ENCODE assay signal across 19 cellular contexts in the genomic region with DNA sequence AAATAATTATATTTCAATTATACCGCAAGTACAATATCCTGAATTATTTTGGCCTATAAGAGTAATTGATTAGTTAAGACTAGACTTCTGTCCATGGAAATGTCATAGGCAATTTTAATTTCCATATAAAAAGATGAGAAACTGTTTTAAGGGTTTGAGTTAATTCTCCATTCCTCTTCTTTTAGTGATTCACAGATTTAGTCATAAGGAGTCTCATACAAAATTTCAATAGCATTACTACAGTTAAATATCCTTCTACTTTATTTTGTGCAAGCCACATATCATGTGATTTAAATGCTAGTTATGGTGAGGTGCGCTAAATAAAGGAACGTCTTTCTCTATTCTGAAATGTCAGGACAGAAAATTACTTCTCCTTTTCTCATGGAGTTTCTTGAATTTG. TPM values are rescaled to one million over a fixed set of nuclear protein-coding genes. Genes with fewer than 3 reads are reported as not detected.
DNase-seq lines count a peak whose midpoint lies in the region; ATAC-seq and TF ChIP-seq lines count a peak whose summit lies in the region.
"Had no signal": no experiment of that assay in that cellular context is flagged by ENCODE, and none has a peak within 500 bp of the region (broad histone marks: within the 10 kb centered on the region; RNA-seq: fewer than 3 reads in every experiment).

No MANE protein-coding gene starts in this region.

- DNase-seq in AG08396 (ENCODE audit: low spot score) (peak; percentile 19), NOMO-1 (lab: John Stamatoyannopoulos, UW; ENCODE audit: unreplicated experiment in 2 of 2) (peak; percentile 31 to 53), chondrocyte (ENCODE audit: low spot score) (no peak), sciatic nerve (ENCODE audit: low spot score) (no peak)
- no peak for DNase-seq in CD8-positive, alpha-beta memory T cell
- DNase-seq in activated naive CD4-positive, alpha-beta T cell treated with anti-CD3 and anti-CD28 coated beads, Interleukin-2, amount 50 U/mL, for 16 hours = no peak
- DNase-seq in activated effector memory CD4-positive, alpha-beta T cell treated with anti-CD3 and anti-CD28 coated beads, Interleukin-2, amount 50 U/mL, for 16 hours = no peak
- DNase-seq in activated CD4-positive, CD25-positive, alpha-beta regulatory T cell (lab: John Stamatoyannopoulos, UW) = no peak
- DNase-seq: brain microvascular endothelial cell; dermis blood vessel endothelial cell; KBM-7; left ventricle myocardium inferior; NCI-H1436; NCI-H226; RPMI8226; stimulated activated CD4-positive, alpha-beta T cell treated with anti-CD3 and anti-CD28 coated beads, Interleukin-4, amount 100 ng/mL, for 1 hour; testis had no signal

- POLR2A ChIA-PET in CD8-positive, alpha-beta memory T cell (lab: Charles Lee) = no interaction called here

- peaks cover 0 to 3% of the 10 kb centered on the region in 2 donors for H3K27me3 Mint-ChIP-seq in CD8-positive, alpha-beta memory T cell
- no peaks in the 10 kb centered on the region for H3K27me3 Mint-ChIP-seq in chondrocyte (ENCODE audit: low read depth)

- intact Hi-C loops in sciatic nerve (cut with DNase I) = loop anchor here (10.0 kb wide), 1 partner anchor 287 kb away; no protein-coding TSS in a partner anchor

- no peaks in the 10 kb centered on the region for H3K27me3 ChIP-seq in CD8-positive, alpha-beta memory T cell (ENCODE audit: insufficient read depth, low read length, poor library complexity, severe bottlenecking)
- H3K27me3 ChIP-seq: brain microvascular endothelial cell, testis had no signal

- peaks cover 18% of the 10 kb centered on the region for H3K4me1 ChIP-seq in CD8-positive, alpha-beta memory T cell (ENCODE audit: insufficient read depth, low read length)

- peak overlapping the region in 7 of 8 donors; percentile 40 to 91 (median 66) for H3K27ac Mint-ChIP-seq in CD8-positive, alpha-beta memory T cell
- H3K27ac Mint-ChIP-seq in chondrocyte (ENCODE audit: unreplicated experiment) = peak overlapping the region; percentile 49
- H3K27ac Mint-ChIP-seq: activated naive CD4-positive, alpha-beta T cell treated with anti-CD3 and anti-CD28 coated beads, Interleukin-2, amount 50 U/mL, for 24 hours had no signal

- no peaks in the 10 kb centered on the region for H3K9me3 ChIP-seq in CD8-positive, alpha-beta memory T cell (ENCODE audit: low read length)
- H3K9me3 ChIP-seq: esophagus muscularis mucosa, left ventricle myocardium inferior, testis had no signal

- no peaks in the 10 kb centered on the region for H3K9me3 Mint-ChIP-seq in CD8-positive, alpha-beta memory T cell
- no peaks in the 10 kb centered on the region for H3K9me3 Mint-ChIP-seq in chondrocyte (ENCODE audit: low read depth)
- H3K9me3 Mint-ChIP-seq: activated naive CD4-positive, alpha-beta T cell treated with anti-CD3 and anti-CD28 coated beads, Interleukin-2, amount 50 U/mL, for 24 hours had no signal

- ATAC-seq in sciatic nerve = no peak

- H3K36me3 ChIP-seq in CD8-positive, alpha-beta memory T cell (ENCODE audit: insufficient read depth, low read length) = no peaks in the 10 kb centered on the region
- H3K36me3 ChIP-seq: esophagus muscularis mucosa, left ventricle myocardium inferior had no signal

- no peak overlapping the region for H3K27ac ChIP-seq in CD8-positive, alpha-beta memory T cell (ENCODE audit: low read depth, low read length)
- H3K27ac ChIP-seq: brain microvascular endothelial cell, esophagus muscularis mucosa, left ventricle myocardium inferior, testis had no signal

- peaks cover 57 to 73% (median 65%) of the 10 kb centered on the region in 3 donors for H3K4me1 Mint-ChIP-seq in CD8-positive, alpha-beta memory T cell
- H3K4me1 Mint-ChIP-seq in chondrocyte (ENCODE audit: low read depth) = peaks cover 45% of the 10 kb centered on the region

- CTCF ChIA-PET in CD8-positive, alpha-beta memory T cell (lab: Charles Lee) = no interaction called here

- H3K36me3 Mint-ChIP-seq in CD8-positive, alpha-beta memory T cell = peaks cover 1 to 5% (median 4%) of the 10 kb centered on the region in 3 donors
- peaks cover 3% of the 10 kb centered on the region for H3K36me3 Mint-ChIP-seq in chondrocyte (ENCODE audit: low read depth)
- H3K36me3 Mint-ChIP-seq: activated naive CD4-positive, alpha-beta T cell treated with anti-CD3 and anti-CD28 coated beads, Interleukin-2, amount 50 U/mL, for 24 hours had no signal

- TF ChIP-seq CTCF in chondrocyte (IDR thresholded peaks at IDR 0.05) = no peak

- H3K4me3 ChIP-seq in CD8-positive, alpha-beta memory T cell (ENCODE audit: low read length) = no peak overlapping the region
- H3K4me3 ChIP-seq: esophagus muscularis mucosa, left ventricle myocardium inferior, testis had no signal

- peak overlapping the region in 3 of 7 donors; percentile 33 to 68 (median 66) for H3K4me3 Mint-ChIP-seq in CD8-positive, alpha-beta memory T cell
- no peak overlapping the region for H3K4me3 Mint-ChIP-seq in chondrocyte (ENCODE audit: unreplicated experiment)
- H3K4me3 Mint-ChIP-seq: activated naive CD4-positive, alpha-beta T cell treated with anti-CD3 and anti-CD28 coated beads, Interleukin-2, amount 50 U/mL, for 24 hours had no signal

RNA-seq across cellular contexts. Expression of gene SUPT3H, which starts 49.9 kb away (rescaled TPM):
- 10 to 100 TPM; 14.6 to 17.1 TPM for total RNA-seq in CD8-positive, alpha-beta memory T cell
- 13.7 TPM for polyA plus RNA-seq in CD8-positive, alpha-beta memory T cell
- 10.7 to 13.3 TPM (median 12.9 TPM) in 3 replicates for total RNA-seq in chondrocyte
- total RNA-seq in sciatic nerve = 12.9 TPM

Comparison
In these comparisons a context has a peak if more than half of its experiments do, and no peak if none do; other contexts are left out.
1. DNase-seq: peak in AG08396 (single experiment) and NOMO-1 (2 of 2); none in CD8-positive, alpha-beta memory T cell (0 of 5), chondrocyte (single experiment), activated naive CD4-positive, alpha-beta T cell treated with anti-CD3 and anti-CD28 coated beads, Interleukin-2, amount 50 U/mL, for 16 hours (single experiment), activated effector memory CD4-positive, alpha-beta T cell treated with anti-CD3 and anti-CD28 coated beads, Interleukin-2, amount 50 U/mL, for 16 hours (single experiment), sciatic nerve (single experiment) and activated CD4-positive, CD25-positive, alpha-beta regulatory T cell (0 of 4).